In the genomic region with DNA sequence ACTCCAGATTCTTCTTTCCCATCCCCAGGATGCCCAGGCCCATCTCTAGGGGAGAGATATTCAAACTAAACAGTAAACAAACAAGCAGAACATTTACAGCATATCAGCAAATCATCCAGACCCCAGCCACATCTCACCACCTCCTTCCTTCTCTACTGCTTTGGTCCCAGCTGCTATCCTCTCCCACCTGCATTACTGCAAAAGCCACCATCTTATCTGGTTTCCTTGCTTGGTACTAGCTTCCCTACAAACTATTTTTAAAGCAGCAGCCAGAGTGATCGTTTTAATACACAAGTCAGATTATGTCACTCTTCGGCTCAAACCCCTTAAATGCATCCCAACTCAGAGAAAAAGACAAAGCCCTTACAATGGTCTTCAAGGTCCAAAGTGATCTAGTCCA, we compare ENCODE assay signal across 13 cellular contexts. TPM values are rescaled to one million over a fixed set of nuclear protein-coding genes. Genes with fewer than 3 reads are reported as not detected.
DNase-seq lines count a peak whose midpoint lies in the region; ATAC-seq and TF ChIP-seq lines count a peak whose summit lies in the region.
"Had no signal": no experiment of that assay in that cellular context is flagged by ENCODE, and none has a peak within 500 bp of the region (broad histone marks: within the 10 kb centered on the region; RNA-seq: fewer than 3 reads in every experiment).

No MANE protein-coding gene starts in this region.

- ATAC-seq in activated CD4-positive, alpha-beta T cell treated with anti-CD3 and anti-CD28 coated beads for 36 hours = no peak
- ATAC-seq in stimulated activated memory B cell treated with anti-CD40 and anti-IgM and Interleukin-4, amounts not matched to agents 10 μg/mL and 1 μg/mL and 100 μg/mL, for 72 hours = no peak
- ATAC-seq in sciatic nerve (no peak), HG03378 (IDR thresholded peaks at IDR 0.05; ENCODE audit: unreplicated experiment) (no peak)
- ATAC-seq: activated CD4-positive, CD25-positive, alpha-beta regulatory T cell treated with anti-CD3 and anti-CD28 coated beads, Interleukin-2, amount 50 U/mL, for 24 hours had no signal

- intact Hi-C loops in activated CD4-positive, alpha-beta T cell treated with anti-CD3 and anti-CD28 coated beads for 36 hours (cut with DNase I, micrococcal nuclease) = loop anchor here in 1 of 2 experiments (10.0 kb wide), 3 partner anchors 822 to 1378 kb away; a partner anchor contains a TSS
- intact Hi-C loops in sciatic nerve (cut with DNase I) = no loop called here

- peak overlapping the region; percentile 70 for H3K27ac Mint-ChIP-seq in activated CD4-positive, alpha-beta T cell treated with anti-CD3 and anti-CD28 coated beads for 36 hours
- H3K27ac Mint-ChIP-seq in stimulated activated memory B cell treated with anti-CD40 and anti-IgM and Interleukin-4, amounts not matched to agents 10 μg/mL and 1 μg/mL and 100 μg/mL, for 72 hours = peak overlapping the region; percentile 80

- H3K27ac ChIP-seq in Peyer's patch = peak overlapping the region; percentile 76 to 85 (median 82)
- peak overlapping the region; percentile 49 for H3K27ac ChIP-seq in duodenal mucosa (ENCODE audit: low read depth, low read length)

- peaks cover 12% of the 10 kb centered on the region for H3K36me3 Mint-ChIP-seq in activated CD4-positive, alpha-beta T cell treated with anti-CD3 and anti-CD28 coated beads for 36 hours (ENCODE audit: low read depth)
- H3K36me3 Mint-ChIP-seq in stimulated activated memory B cell treated with anti-CD40 and anti-IgM and Interleukin-4, amounts not matched to agents 10 μg/mL and 1 μg/mL and 100 μg/mL, for 72 hours = peaks cover 17% of the 10 kb centered on the region

- TF ChIP-seq POLR2A in Peyer's patch (IDR thresholded peaks at IDR 0.05) = no peak

- peaks cover 0 to 37% (median 18%) of the 10 kb centered on the region in 4 donors for H3K4me1 ChIP-seq in Peyer's patch
- peaks cover 42 to 52% of the 10 kb centered on the region in 2 donors for H3K4me1 ChIP-seq in duodenal mucosa (ENCODE audit: control insufficient read depth in 1 of 2, insufficient read depth in 2 of 2, low read length in 2 of 2)

- POLR2A ChIA-PET in activated CD4-positive, alpha-beta T cell treated with anti-CD3 and anti-CD28 coated beads for 36 hours (lab: Charles Lee) = interaction anchor here (0.6 kb wide), 1 partner anchor 240 kb away, joined by 3 read pairs; no protein-coding TSS in a partner anchor

- TF ChIP-seq CTCF in Peyer's patch (IDR thresholded peaks at IDR 0.05) = no peak

- no peaks in the 10 kb centered on the region for H3K27me3 ChIP-seq in Peyer's patch
- no peaks in the 10 kb centered on the region for H3K27me3 ChIP-seq in duodenal mucosa (ENCODE audit: control insufficient read depth in 1 of 2, insufficient read depth in 2 of 2, low read length in 2 of 2)

- no peak for DNase-seq in activated CD4-positive, alpha-beta T cell treated with anti-CD3 and anti-CD28 coated beads for 36 hours
- no peak for DNase-seq in activated CD4-positive, alpha-beta T cell treated with anti-CD3 and anti-CD28 coated beads, Interleukin-2, amount 50 U/mL, for 48 hours
- no peak for DNase-seq in Peyer's patch
- DNase-seq in HK-2 (ENCODE audit: unreplicated experiment) = no peak
- no peak for DNase-seq in sciatic nerve (ENCODE audit: low spot score)
- DNase-seq: effector CD8-positive, alpha-beta T cell; NCI-H524 had no signal

- H3K4me1 Mint-ChIP-seq in activated CD4-positive, alpha-beta T cell treated with anti-CD3 and anti-CD28 coated beads for 36 hours = peaks cover 70% of the 10 kb centered on the region
- H3K4me1 Mint-ChIP-seq in stimulated activated memory B cell treated with anti-CD40 and anti-IgM and Interleukin-4, amounts not matched to agents 10 μg/mL and 1 μg/mL and 100 μg/mL, for 72 hours = peaks cover 75% of the 10 kb centered on the region

- H3K9me3 Mint-ChIP-seq in activated CD4-positive, alpha-beta T cell treated with anti-CD3 and anti-CD28 coated beads for 36 hours (ENCODE audit: low read depth) = no peaks in the 10 kb centered on the region
- H3K9me3 Mint-ChIP-seq in stimulated activated memory B cell treated with anti-CD40 and anti-IgM and Interleukin-4, amounts not matched to agents 10 μg/mL and 1 μg/mL and 100 μg/mL, for 72 hours = no peaks in the 10 kb centered on the region

- H3K4me3 ChIP-seq in Peyer's patch (no peak overlapping the region), duodenal mucosa (ENCODE audit: low read depth in 1 of 2, low read length in 2 of 2) (peak overlapping the region in 1 of 2 donors; percentile 69)

- H3K9me3 ChIP-seq in Peyer's patch (no peaks in the 10 kb centered on the region), duodenal mucosa (ENCODE audit: control insufficient read depth in 1 of 2, low read length in 2 of 2) (no peaks in the 10 kb centered on the region)

- H3K27me3 Mint-ChIP-seq in activated CD4-positive, alpha-beta T cell treated with anti-CD3 and anti-CD28 coated beads for 36 hours = no peaks in the 10 kb centered on the region
- H3K27me3 Mint-ChIP-seq in stimulated activated memory B cell treated with anti-CD40 and anti-IgM and Interleukin-4, amounts not matched to agents 10 μg/mL and 1 μg/mL and 100 μg/mL, for 72 hours = no peaks in the 10 kb centered on the region

- H3K36me3 ChIP-seq in Peyer's patch = no peaks in the 10 kb centered on the region
- H3K36me3 ChIP-seq in duodenal mucosa (ENCODE audit: control insufficient read depth in 1 of 2, insufficient read depth in 2 of 2, low read length in 2 of 2) = no peaks in the 10 kb centered on the region

- no peak overlapping the region for H3K4me3 Mint-ChIP-seq in activated CD4-positive, alpha-beta T cell treated with anti-CD3 and anti-CD28 coated beads for 36 hours
- peak overlapping the region; percentile 24 for H3K4me3 Mint-ChIP-seq in stimulated activated memory B cell treated with anti-CD40 and anti-IgM and Interleukin-4, amounts not matched to agents 10 μg/mL and 1 μg/mL and 100 μg/mL, for 72 hours

- H3K9ac ChIP-seq in duodenal mucosa (ENCODE audit: low read depth in 1 of 2, low read length in 2 of 2) = no peak overlapping the region

- CTCF ChIA-PET in activated CD4-positive, alpha-beta T cell treated with anti-CD3 and anti-CD28 coated beads for 36 hours (lab: Charles Lee) = interaction anchor here (0.8 to 2.1 kb wide), 6 partner anchors 16 to 83 kb away, joined by 4 to 7 read pairs (median 5); no protein-coding TSS in a partner anchor

RNA-seq across cellular contexts. Expression of a gene that starts 4.8 kb away (rescaled TPM):
- 10 to 100 TPM; 19.1 to 20.1 TPM for total RNA-seq in activated CD4-positive, alpha-beta T cell treated with anti-CD3 and anti-CD28 coated beads for 36 hours
- total RNA-seq in Peyer's patch (10 to 100 TPM; 12.7 to 26.4 (median 16.0) TPM), sciatic nerve (15.7 TPM)

RNA-seq across cellular contexts. Expression of a gene that starts 18.7 kb away (rescaled TPM):
- total RNA-seq in activated CD4-positive, alpha-beta T cell treated with anti-CD3 and anti-CD28 coated beads for 36 hours = 1 to 10 TPM; 5.4 to 6.9 TPM
- total RNA-seq in Peyer's patch = 10 to 100 TPM in 1 of 4 donors, 1 to 10 TPM in 3; 4.0 to 25.6 (median 6.6) TPM
- 148 TPM for total RNA-seq in sciatic nerve

RNA-seq across cellular contexts. Expression of a gene that starts 51.4 kb away (rescaled TPM):
- total RNA-seq in activated CD4-positive, alpha-beta T cell treated with anti-CD3 and anti-CD28 coated beads for 36 hours = not detected
- total RNA-seq in Peyer's patch (1 to 10 TPM in 2 of 4 donors, under 1 TPM in 2; 0.40 to 1.7 (median 0.95) TPM), sciatic nerve (0.13 TPM)
- total RNA-seq: A172, myocyte had no signal
